20 cellular contexts compared by ENCODE assay signal in the genomic region with DNA sequence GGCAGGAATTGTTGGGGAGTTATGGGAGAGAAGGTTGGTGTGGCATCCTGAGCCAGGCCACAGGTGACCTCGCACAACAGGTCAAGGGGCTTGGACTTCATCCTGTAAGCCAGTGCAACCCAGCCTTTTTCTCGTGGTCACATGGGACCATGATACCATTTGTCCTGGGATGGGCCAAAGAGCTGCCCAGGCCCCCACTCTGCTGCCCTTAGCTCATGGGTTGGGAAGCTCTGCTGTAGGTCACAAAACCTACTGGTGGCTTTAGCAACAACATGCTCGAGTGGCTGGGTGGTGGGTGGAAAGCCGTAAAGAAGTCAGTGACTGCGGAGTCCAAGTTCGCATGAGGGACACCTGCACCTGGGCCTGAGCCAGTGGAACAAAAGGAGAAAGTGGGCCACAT. TPM values are rescaled to one million over a fixed set of nuclear protein-coding genes. Genes with fewer than 3 reads are reported as not detected.
DNase-seq lines count a peak whose midpoint lies in the region; ATAC-seq and TF ChIP-seq lines count a peak whose summit lies in the region.
"Had no signal": no experiment of that assay in that cellular context is flagged by ENCODE, and none has a peak within 500 bp of the region (broad histone marks: within the 10 kb centered on the region; RNA-seq: fewer than 3 reads in every experiment).

No MANE protein-coding gene starts in this region.

- peaks cover 33% of the 10 kb centered on the region for H3K27me3 Mint-ChIP-seq in activated naive CD8-positive, alpha-beta T cell treated with anti-CD3 and anti-CD28 coated beads, Interleukin-2, amount 50 U/mL, for 24 hours
- H3K27me3 Mint-ChIP-seq: B cell had no signal

- H3K4me1 ChIP-seq in Karpas-422 (ENCODE audit: low read length) (peaks cover 92% of the 10 kb centered on the region), liver (ENCODE audit: control insufficient read depth in 4 of 4, insufficient read depth in 4 of 4, low read length in 3 of 4) (peaks cover 22 to 73% (median 55%) of the 10 kb centered on the region in 4 donors), thyroid gland (peaks cover 12 to 17% of the 10 kb centered on the region in 2 donors)
- H3K4me1 ChIP-seq: HAP-1 had no signal

- peaks cover 4% of the 10 kb centered on the region; the same call in 1 of the 2 replicates for H4K20me1 ChIP-seq in Karpas-422 (ENCODE audit: insufficient read depth, low read depth, low read length)

- peaks cover 81% of the 10 kb centered on the region for H3K79me2 ChIP-seq in Karpas-422 (ENCODE audit: low read length)

- DNase-seq in Karpas-422, result no peak
- no peak for DNase-seq in caudate nucleus (lab: John Stamatoyannopoulos, UW)
- no peak for DNase-seq in thyroid gland
- DNase-seq in activated naive CD8-positive, alpha-beta T cell treated with anti-CD3 and anti-CD28 coated beads, Interleukin-2, amount 50 U/mL, for 24 hours, result no peak
- DNase-seq in DMS79 treated with DMSO at 0.1 percent for 48 hours (lab: John Stamatoyannopoulos, UW), result no peak
- DNase-seq: activated naive CD8-positive, alpha-beta T cell treated with anti-CD3 and anti-CD28 coated beads, Interleukin-2, amount 10 ng/mL, durations not matched to agents 7 days and 5 days; effector CD4-positive, alpha-beta T cell; Kasumi-1; NCI-H1092 treated with DMSO at 0.1 percent for 48 hours; NCI-H2081 treated with DMSO at 0.1 percent for 48 hours; NCI-H524 treated with DMSO at 0.1 percent for 48 hours had no signal

- peak overlapping the region; percentile 37; the same call in 1 of the 2 replicates for H3K4me3 ChIP-seq in Karpas-422 (ENCODE audit: low read length)
- no peak overlapping the region for H3K4me3 ChIP-seq in liver (ENCODE audit: low read depth in 1 of 3, low read length in 3 of 3)
- H3K4me3 ChIP-seq in thyroid gland (replicated peaks in 1 of 3), result no peak overlapping the region
- H3K4me3 ChIP-seq: HAP-1, SJCRH30 had no signal

- H3K36me3 ChIP-seq in Karpas-422 (ENCODE audit: insufficient read depth, low read length) (peaks cover 10% of the 10 kb centered on the region; the same call in 1 of the 2 replicates), liver (ENCODE audit: control insufficient read depth in 4 of 4, insufficient read depth in 3 of 4, low read depth in 1 of 4, low read length in 3 of 4) (no peaks in the 10 kb centered on the region), thyroid gland (no peaks in the 10 kb centered on the region)
- H3K36me3 ChIP-seq: HAP-1, SJCRH30 had no signal

- H3K9me2 ChIP-seq in Karpas-422 (replicated peaks; ENCODE audit: insufficient read depth, low read length), result no peaks in the 10 kb centered on the region

- no peaks in the 10 kb centered on the region for H3K36me3 Mint-ChIP-seq in activated naive CD8-positive, alpha-beta T cell treated with anti-CD3 and anti-CD28 coated beads, Interleukin-2, amount 50 U/mL, for 24 hours (ENCODE audit: low read depth)
- H3K36me3 Mint-ChIP-seq: activated naive CD8-positive, alpha-beta T cell treated with anti-CD3 and anti-CD28 coated beads, Interleukin-2, amount 10 ng/mL, durations not matched to agents 7 days and 5 days; WTC11 had no signal

- TF ChIP-seq POLR2A in thyroid gland (IDR thresholded peaks at IDR 0.05), result no peak

- no peak for ATAC-seq in activated naive CD8-positive, alpha-beta T cell treated with anti-CD3 and anti-CD28 coated beads, Interleukin-2, amount 50 U/mL, for 24 hours
- ATAC-seq in HG03460 (IDR thresholded peaks at IDR 0.05; ENCODE audit: unreplicated experiment), result no peak
- ATAC-seq in GM19467 (IDR thresholded peaks at IDR 0.05; ENCODE audit: unreplicated experiment), result no peak
- ATAC-seq: activated CD8-positive, alpha-beta T cell treated with anti-CD3 and anti-CD28 coated beads, Interleukin-2, amount 10 ng/mL, durations not matched to agents 7 days and 5 days; WTC11 had no signal

- no peaks in the 10 kb centered on the region for H3K9me3 Mint-ChIP-seq in activated naive CD8-positive, alpha-beta T cell treated with anti-CD3 and anti-CD28 coated beads, Interleukin-2, amount 50 U/mL, for 24 hours
- H3K9me3 Mint-ChIP-seq: activated naive CD8-positive, alpha-beta T cell treated with anti-CD3 and anti-CD28 coated beads, Interleukin-2, amount 10 ng/mL, durations not matched to agents 7 days and 5 days had no signal

- H3K27me3 ChIP-seq in Karpas-422 (ENCODE audit: low read length), result no peaks in the 10 kb centered on the region
- no peaks in the 10 kb centered on the region for H3K27me3 ChIP-seq in liver (ENCODE audit: control insufficient read depth in 4 of 4, insufficient read depth in 4 of 4, low read length in 3 of 4)
- no peaks in the 10 kb centered on the region for H3K27me3 ChIP-seq in thyroid gland
- H3K27me3 ChIP-seq: SJCRH30 had no signal

- peak overlapping the region; percentile 71 for H3K4me2 ChIP-seq in Karpas-422 (ENCODE audit: low read depth, low read length, poor library complexity, severe bottlenecking)

- H3K9me3 ChIP-seq in Karpas-422 (ENCODE audit: low read length) (no peaks in the 10 kb centered on the region), liver (ENCODE audit: control insufficient read depth in 4 of 4, low read length in 3 of 4) (no peaks in the 10 kb centered on the region), thyroid gland (no peaks in the 10 kb centered on the region)
- H3K9me3 ChIP-seq: HAP-1, SJCRH30 had no signal

- TF ChIP-seq CTCF in liver (IDR thresholded peaks at IDR 0.05; ENCODE audit: low read depth, low read length, missing input control) (no peak), thyroid gland (IDR thresholded peaks at IDR 0.05) (no peak)

- H3K4me3 Mint-ChIP-seq in activated naive CD8-positive, alpha-beta T cell treated with anti-CD3 and anti-CD28 coated beads, Interleukin-2, amount 50 U/mL, for 24 hours, result no peak overlapping the region
- H3K4me3 Mint-ChIP-seq: activated CD8-positive, alpha-beta T cell treated with anti-CD3 and anti-CD28 coated beads, Interleukin-2, amount 10 ng/mL, durations not matched to agents 7 days and 5 days; activated naive CD8-positive, alpha-beta T cell treated with anti-CD3 and anti-CD28 coated beads, Interleukin-2, amount 10 ng/mL, durations not matched to agents 7 days and 5 days; B cell; WTC11 had no signal

- H3K27ac Mint-ChIP-seq in activated naive CD8-positive, alpha-beta T cell treated with anti-CD3 and anti-CD28 coated beads, Interleukin-2, amount 50 U/mL, for 24 hours, result no peak overlapping the region
- H3K27ac Mint-ChIP-seq: activated CD8-positive, alpha-beta T cell treated with anti-CD3 and anti-CD28 coated beads, Interleukin-2, amount 10 ng/mL, durations not matched to agents 7 days and 5 days; activated naive CD8-positive, alpha-beta T cell treated with anti-CD3 and anti-CD28 coated beads, Interleukin-2, amount 10 ng/mL, durations not matched to agents 7 days and 5 days; B cell; WTC11 had no signal

- H3K4me1 Mint-ChIP-seq in activated naive CD8-positive, alpha-beta T cell treated with anti-CD3 and anti-CD28 coated beads, Interleukin-2, amount 50 U/mL, for 24 hours, result peaks cover 19% of the 10 kb centered on the region

- H3K9ac ChIP-seq in Karpas-422 (ENCODE audit: low read length) (peak overlapping the region; percentile 86), liver (ENCODE audit: low read depth in 1 of 2, low read length in 2 of 2) (peak overlapping the region in 1 of 2 donors; percentile 49)

- intact Hi-C loops in thyroid gland (cut with DNase I), result no loop called here

- H2AFZ ChIP-seq in Karpas-422 (ENCODE audit: low read length), result no peak overlapping the region

- H3K27ac ChIP-seq in Karpas-422 (ENCODE audit: low read length), result peak overlapping the region; percentile 86
- H3K27ac ChIP-seq in caudate nucleus (ENCODE audit: low read depth, low read length), result peak overlapping the region; percentile 29
- H3K27ac ChIP-seq in liver (ENCODE audit: low read depth in 1 of 2, low read length in 2 of 2), result peak overlapping the region; percentile 84 to 85
- H3K27ac ChIP-seq in thyroid gland, result peak overlapping the region in 2 of 3 donors; percentile 13 to 24

- TF ChIP-seq RAD21 in liver (IDR thresholded peaks at IDR 0.05), result no peak

- 54% methylated on average over 6 of the region's 6 CpGs for WGBS in liver
- 75 to 76% methylated on average over 6 of the region's 6 CpGs for WGBS in thyroid gland, 2 donors

TF ChIP-seq in liver, 16 proteins besides CTCF, POLR2A, EP300 and RAD21:
- TF ChIP-seq JUND (IDR thresholded peaks at IDR 0.05) (peak in 1 of 2 donors; percentile 7), YY1 (IDR thresholded peaks at IDR 0.05) (no peak)

RNA-seq across cellular contexts. Expression of a gene that starts 4.6 kb away (rescaled TPM):
- 40.1 and 56.1 TPM in 2 replicates for total RNA-seq in Karpas-422 (2014; rRNA removed; shearing (Covaris generic); ENCODE audit: low replicate concordance)
- total RNA-seq in liver (10 to 100 TPM in 1 of 2 donors, 1 to 10 TPM in 1; 6.0 to 40.1 TPM), thyroid gland (10 to 100 TPM; 15.3 to 29.9 (median 17.8) TPM)
- 10 to 100 TPM in 1 of 2 donors, 1 to 10 TPM in 1; 8.2 to 41.1 TPM for polyA plus RNA-seq in liver
- total RNA-seq: G401 had no signal

Comparison
In these comparisons a context has a peak if more than half of its experiments do, and no peak if none do; other contexts are left out.
1. H3K27ac ChIP-seq: peak in every context shown above with its lines; median percentile 86 in Karpas-422; 84 in liver; 29 in caudate nucleus; 18 in thyroid gland.